ENCODE assay signal across 13 cellular contexts in genomic region chr2:198499539-198499938, GRCh38.
DNase-seq lines count a peak whose midpoint lies in the region; ATAC-seq and TF ChIP-seq lines count a peak whose summit lies in the region.
"Had no signal": no experiment of that assay in that cellular context is flagged by ENCODE, and none has a peak within 500 bp of the region (broad histone marks: within the 10 kb centered on the region; RNA-seq: fewer than 3 reads in every experiment).

No MANE protein-coding gene starts in this region.

- H3K27me3 Mint-ChIP-seq in type B pancreatic cell (no peaks in the 10 kb centered on the region), T-cell (peaks cover 0 to 10% of the 10 kb centered on the region in 2 donors)
- H3K27me3 Mint-ChIP-seq: activated CD4-positive, alpha-beta T cell treated with anti-CD3 and anti-CD28 coated beads, Interleukin-2, amount 10 ng/mL, durations not matched to agents 24 days and 14 days; IgD-negative memory B cell had no signal

- H3K36me3 Mint-ChIP-seq in type B pancreatic cell = no peaks in the 10 kb centered on the region
- no peaks in the 10 kb centered on the region for H3K36me3 Mint-ChIP-seq in T-cell
- H3K36me3 Mint-ChIP-seq: activated naive CD4-positive, alpha-beta T cell treated with anti-CD3 and anti-CD28 coated beads, Interleukin-2, amount 50 U/mL, for 72 hours; IgD-negative memory B cell had no signal

- WGBS in heart right ventricle, 2 donors = 28 to 35% methylated on average over 6 of the region's 6 CpGs

- H3K9me3 Mint-ChIP-seq in type B pancreatic cell (no peaks in the 10 kb centered on the region), T-cell (peaks cover 0 to 5% (median 0%) of the 10 kb centered on the region in 3 donors)
- H3K9me3 Mint-ChIP-seq: activated CD4-positive, alpha-beta T cell treated with anti-CD3 and anti-CD28 coated beads, Interleukin-2, amount 10 ng/mL, durations not matched to agents 24 days and 14 days; activated naive CD4-positive, alpha-beta T cell treated with anti-CD3 and anti-CD28 coated beads, Interleukin-2, amount 50 U/mL, for 72 hours; IgD-negative memory B cell had no signal

- peaks cover 6% of the 10 kb centered on the region for H3K4me1 Mint-ChIP-seq in type B pancreatic cell (ENCODE audit: unreplicated experiment)
- no peaks in the 10 kb centered on the region for H3K4me1 Mint-ChIP-seq in T-cell
- H3K4me1 Mint-ChIP-seq: activated CD4-positive, alpha-beta T cell treated with anti-CD3 and anti-CD28 coated beads, Interleukin-2, amount 10 ng/mL, durations not matched to agents 24 days and 14 days; IgD-negative memory B cell had no signal

- no peak overlapping the region for H3K9ac ChIP-seq in colonic mucosa (ENCODE audit: low read depth in 2 of 2, low read length in 2 of 2)

- no peaks in the 10 kb centered on the region for H3K27me3 ChIP-seq in heart right ventricle
- H3K27me3 ChIP-seq in colonic mucosa = no peaks in the 10 kb centered on the region
- H3K27me3 ChIP-seq: SJSA1 had no signal

- in situ Hi-C loops in SK-MEL-5 (cut with HindIII; ENCODE audit: low pct_unique_long_range_greater_than_20kb, low sequenced_read_pairs) = no loop called here

- no peak for TF ChIP-seq CTCF in heart right ventricle (IDR thresholded peaks at IDR 0.05)
- TF ChIP-seq CTCF in type B pancreatic cell (conservative IDR thresholded peaks at IDR 0.05) = no peak
- TF ChIP-seq CTCF in colonic mucosa (IDR thresholded peaks at IDR 0.05) = no peak

- ATAC-seq in heart right ventricle (peak; percentile 38 to 88 (median 72)), T-cell (replicated peaks in 1 of 4) (no peak)
- ATAC-seq: activated naive CD4-positive, alpha-beta T cell treated with anti-CD3 and anti-CD28 coated beads, Interleukin-2, amount 50 U/mL, for 72 hours had no signal

- intact Hi-C loops in heart right ventricle (cut with DNase I) = no loop called here
- intact Hi-C loops in colonic mucosa (cut with DNase I) = no loop called here

- DNase-seq in ELR (ENCODE audit: low read depth) (peak; percentile 2), SK-MEL-5 (ENCODE audit: low read depth, low spot score) (peak; percentile 2), heart right ventricle (peak in 1 of 2 donors; percentile 40), renal cortical epithelial cell (ENCODE audit: low read depth) (peak; percentile 5), type B pancreatic cell (ENCODE audit: extremely low spot score, unreplicated experiment) (no peak), T-cell (no peak), colonic mucosa (no peak)
- DNase-seq in activated CD4-positive, alpha-beta T cell treated with anti-CD3 and anti-CD28 coated beads, Interleukin-2, amount 50 U/mL, for 48 hours = no peak
- DNase-seq: activated CD4-positive, alpha-beta T cell treated with anti-CD3 and anti-CD28 coated beads, Interleukin-2, amount 10 ng/mL, durations not matched to agents 24 days and 14 days; DMS79 treated with DMSO at 0.1 percent for 48 hours had no signal

- H3K4me3 Mint-ChIP-seq in type B pancreatic cell (no peak overlapping the region), T-cell (no peak overlapping the region)
- H3K4me3 Mint-ChIP-seq: activated CD4-positive, alpha-beta T cell treated with anti-CD3 and anti-CD28 coated beads, Interleukin-2, amount 10 ng/mL, durations not matched to agents 24 days and 14 days; IgD-negative memory B cell had no signal

- no peak overlapping the region for H3K4me3 ChIP-seq in heart right ventricle
- H3K4me3 ChIP-seq in colonic mucosa = no peak overlapping the region
- H3K4me3 ChIP-seq: SJSA1 had no signal

- H3K27ac Mint-ChIP-seq in type B pancreatic cell (no peak overlapping the region), T-cell (no peak overlapping the region)
- H3K27ac Mint-ChIP-seq: activated CD4-positive, alpha-beta T cell treated with anti-CD3 and anti-CD28 coated beads, Interleukin-2, amount 10 ng/mL, durations not matched to agents 24 days and 14 days; activated naive CD4-positive, alpha-beta T cell treated with anti-CD3 and anti-CD28 coated beads, Interleukin-2, amount 50 U/mL, for 72 hours; IgD-negative memory B cell had no signal

- POLR2A ChIA-PET in T-cell (lab: Charles Lee) = no interaction called here

- H3K4me1 ChIP-seq in heart right ventricle (no peaks in the 10 kb centered on the region), colonic mucosa (no peaks in the 10 kb centered on the region)
- H3K4me1 ChIP-seq: SJSA1 had no signal

- CTCF ChIA-PET in T-cell (lab: Charles Lee) = no interaction called here

- H3K27ac ChIP-seq in heart right ventricle (peak overlapping the region in 1 of 10 donors; percentile 5), colonic mucosa (no peak overlapping the region)
- H3K27ac ChIP-seq: SJSA1 had no signal

- H3K36me3 ChIP-seq in heart right ventricle (no peaks in the 10 kb centered on the region), colonic mucosa (no peaks in the 10 kb centered on the region)
- H3K36me3 ChIP-seq: SJSA1 had no signal

- H3K9me3 ChIP-seq in heart right ventricle = peaks cover 0 to 7% (median 0%) of the 10 kb centered on the region in 11 donors
- H3K9me3 ChIP-seq in colonic mucosa = no peaks in the 10 kb centered on the region
- H3K9me3 ChIP-seq: SJSA1 had no signal

Comparison
In these comparisons a context has a peak if more than half of its experiments do, and no peak if none do; other contexts are left out.
1. DNase-seq: peak in ELR (single experiment), SK-MEL-5 (single experiment) and renal cortical epithelial cell (single experiment); none in activated CD4-positive, alpha-beta T cell treated with anti-CD3 and anti-CD28 coated beads, Interleukin-2, amount 50 U/mL, for 48 hours (0 of 2), type B pancreatic cell (single experiment), T-cell (0 of 34) and colonic mucosa (single experiment).
2. ATAC-seq: peak in heart right ventricle (8 of 8); none in T-cell (0 of 4).